10 cellular contexts compared by ENCODE assay signal in genomic region chr11:64204080-64204440, GRCh38. TPM values are rescaled to one million over a fixed set of nuclear protein-coding genes. Genes with fewer than 3 reads are reported as not detected.
DNase-seq lines count a peak whose midpoint lies in the region; ATAC-seq and TF ChIP-seq lines count a peak whose summit lies in the region.
"Had no signal": no experiment of that assay in that cellular context is flagged by ENCODE, and none has a peak within 500 bp of the region (broad histone marks: within the 10 kb centered on the region; RNA-seq: fewer than 3 reads in every experiment).

No MANE protein-coding gene starts in this region.

- in situ Hi-C loops in Panc1 (cut with HindIII; ENCODE audit: low pct_unique_long_range_greater_than_20kb, low sequenced_read_pairs): no loop called here
- in situ Hi-C loops in G401 (cut with HindIII; ENCODE audit: low sequenced_read_pairs): loop anchor here (10.0 kb wide), 1 partner anchor 71 kb away; no protein-coding TSS in a partner anchor

- H3K4me3 ChIP-seq in Panc1 (ENCODE audit: low read depth in 2 of 2, low read length in 2 of 2): no peak overlapping the region
- H3K4me3 ChIP-seq in endodermal cell (ENCODE audit: low read length): no peak overlapping the region
- no peak overlapping the region for H3K4me3 ChIP-seq in right cardiac atrium (ENCODE audit: low read length)
- H3K4me3 ChIP-seq: colonic mucosa, GM23248 had no signal

- no peaks in the 10 kb centered on the region; the same call in 1 of the 2 replicates for H3K4me1 ChIP-seq in Panc1 (ENCODE audit: control insufficient read depth, insufficient read depth, low read length)
- peaks cover 3% of the 10 kb centered on the region for H3K4me1 ChIP-seq in endodermal cell (ENCODE audit: control insufficient read depth, insufficient read depth, low read length)
- no peaks in the 10 kb centered on the region for H3K4me1 ChIP-seq in right cardiac atrium (ENCODE audit: control insufficient read depth, insufficient read depth, low read length)

- 95% methylated on average over 16 of the region's 16 CpGs; no CpG with 5 or more reads in 1 of the 2 experiments for WGBS in endodermal cell (ENCODE audit: insufficient coverage in 1 of 2, insufficient read length in 1 of 2), 2 experiments
- 85% methylated on average over 16 of the region's 16 CpGs for WGBS in right cardiac atrium

- no peak for TF ChIP-seq CTCF in Panc1 (IDR thresholded peaks at IDR 0.05)
- TF ChIP-seq CTCF in endodermal cell (conservative IDR thresholded peaks at IDR 0.05): no peak

- no peak overlapping the region for H3K4me3 Mint-ChIP-seq in activated T-cell treated with anti-CD3 and anti-CD28 coated beads, Interleukin-2, amount 50 U/mL, for 72 hours
- H3K4me3 Mint-ChIP-seq in endodermal cell: no peak overlapping the region
- peak overlapping the region in 1 of 2 donors; percentile 23 for H3K4me3 Mint-ChIP-seq in stimulated activated naive B cell treated with anti-CD40 and anti-IgM and Interleukin-4, amounts not matched to agents 10 μg/mL and 1 μg/mL and 100 μg/mL, for 72 hours

- no peak for ATAC-seq in activated T-cell treated with anti-CD3 and anti-CD28 coated beads, Interleukin-2, amount 50 U/mL, for 72 hours (replicated peaks in 1 of 2)
- no peak for ATAC-seq in Panc1
- ATAC-seq in stimulated activated naive B cell treated with anti-CD40 and anti-IgM and Interleukin-4, amounts not matched to agents 10 μg/mL and 1 μg/mL and 100 μg/mL, for 72 hours (replicated peaks): no peak
- ATAC-seq in right cardiac atrium: no peak

- CTCF ChIA-PET in Panc1 (lab: Charles Lee): interaction anchor here (0.5 to 1.6 kb wide), 3 partner anchors 23 to 770 kb away, joined by 4 to 5 read pairs (median 5); no protein-coding TSS in a partner anchor

- no peaks in the 10 kb centered on the region for H3K27me3 Mint-ChIP-seq in activated T-cell treated with anti-CD3 and anti-CD28 coated beads, Interleukin-2, amount 50 U/mL, for 72 hours (ENCODE audit: low read depth)
- H3K27me3 Mint-ChIP-seq in endodermal cell (ENCODE audit: insufficient read depth): no peaks in the 10 kb centered on the region
- H3K27me3 Mint-ChIP-seq in stimulated activated naive B cell treated with anti-CD40 and anti-IgM and Interleukin-4, amounts not matched to agents 10 μg/mL and 1 μg/mL and 100 μg/mL, for 72 hours: no peaks in the 10 kb centered on the region

- no peaks in the 10 kb centered on the region for H3K9me3 ChIP-seq in Panc1 (ENCODE audit: control insufficient read depth, insufficient read depth, low read depth, low read length)
- H3K9me3 ChIP-seq in endodermal cell (ENCODE audit: control insufficient read depth, low read length): no peaks in the 10 kb centered on the region
- no peaks in the 10 kb centered on the region for H3K9me3 ChIP-seq in right cardiac atrium (ENCODE audit: control insufficient read depth, low read length)
- H3K9me3 ChIP-seq: colonic mucosa had no signal

- TSS peak; percentile 93 for BruUV-seq in Panc1 (replicated peaks; lab: Mats Ljungman, UMichigan)

- intact Hi-C loops in Panc1 (cut with micrococcal nuclease; ENCODE audit: unreplicated experiment): no loop called here
- intact Hi-C loops in right cardiac atrium (cut with DNase I): loop anchor here in 1 of 4 donors (2.0 kb wide), 1 partner anchor 97 kb away; the partner anchor contains the start of gene CATSPERZ

- H3K27ac ChIP-seq in Panc1 (ENCODE audit: low read length) (no peak overlapping the region), endodermal cell (ENCODE audit: low read depth, low read length) (no peak overlapping the region), right cardiac atrium (ENCODE audit: low read length) (no peak overlapping the region)
- H3K27ac ChIP-seq: GM23248 had no signal

- H3K9ac ChIP-seq in endodermal cell (ENCODE audit: extremely low read depth, low read length, poor library complexity, severe bottlenecking): no peak overlapping the region
- H3K9ac ChIP-seq: GM23248 had no signal

- no peaks in the 10 kb centered on the region for H3K9me3 Mint-ChIP-seq in activated T-cell treated with anti-CD3 and anti-CD28 coated beads, Interleukin-2, amount 50 U/mL, for 72 hours
- no peaks in the 10 kb centered on the region for H3K9me3 Mint-ChIP-seq in endodermal cell
- no peaks in the 10 kb centered on the region for H3K9me3 Mint-ChIP-seq in stimulated activated naive B cell treated with anti-CD40 and anti-IgM and Interleukin-4, amounts not matched to agents 10 μg/mL and 1 μg/mL and 100 μg/mL, for 72 hours

- POLR2A ChIA-PET in Panc1 (lab: Charles Lee): interaction anchor here (0.7 kb wide), 2 partner anchors 45 to 49 kb away, joined by 4 to 5 read pairs; no protein-coding TSS in a partner anchor

- peaks cover 15 to 35% of the 10 kb centered on the region in 2 donors for H3K36me3 Mint-ChIP-seq in activated T-cell treated with anti-CD3 and anti-CD28 coated beads, Interleukin-2, amount 50 U/mL, for 72 hours (ENCODE audit: insufficient read depth in 2 of 2)
- peaks cover 58% of the 10 kb centered on the region for H3K36me3 Mint-ChIP-seq in endodermal cell (ENCODE audit: low read depth)
- H3K36me3 Mint-ChIP-seq in stimulated activated naive B cell treated with anti-CD40 and anti-IgM and Interleukin-4, amounts not matched to agents 10 μg/mL and 1 μg/mL and 100 μg/mL, for 72 hours: peaks cover 60 to 77% of the 10 kb centered on the region in 2 donors

- peaks cover 46% of the 10 kb centered on the region for H3K4me1 Mint-ChIP-seq in activated T-cell treated with anti-CD3 and anti-CD28 coated beads, Interleukin-2, amount 50 U/mL, for 72 hours (ENCODE audit: low read depth)
- no peaks in the 10 kb centered on the region for H3K4me1 Mint-ChIP-seq in endodermal cell
- peaks cover 38 to 59% of the 10 kb centered on the region in 2 donors for H3K4me1 Mint-ChIP-seq in stimulated activated naive B cell treated with anti-CD40 and anti-IgM and Interleukin-4, amounts not matched to agents 10 μg/mL and 1 μg/mL and 100 μg/mL, for 72 hours

- H3K36me3 ChIP-seq in Panc1 (ENCODE audit: control insufficient read depth, insufficient read depth, low read length) (peaks cover 35% of the 10 kb centered on the region), endodermal cell (ENCODE audit: control insufficient read depth, insufficient read depth, low read length) (peaks cover 73% of the 10 kb centered on the region)

- no peak for DNase-seq in activated T-cell treated with anti-CD3 and anti-CD28 coated beads, Interleukin-2, amount 50 U/mL, for 72 hours
- DNase-seq in activated T-cell treated with anti-CD3 and anti-CD28 coated beads, Interleukin-2, amount 50 U/mL, for 1 hour: no peak
- DNase-seq in Panc1 (ENCODE audit: low read depth, low spot score) (no peak), endodermal cell (no peak), G401 (ENCODE audit: low spot score) (no peak), right cardiac atrium (no peak), NCI-H2227 (lab: John Stamatoyannopoulos, UW; ENCODE audit: unreplicated experiment) (no peak)
- no peak for DNase-seq in stimulated activated naive B cell treated with anti-CD40 and anti-IgM and Interleukin-4, amounts not matched to agents 10 μg/mL and 1 μg/mL and 100 μg/mL, for 72 hours

- H3K27me3 ChIP-seq in Panc1 (ENCODE audit: control insufficient read depth, insufficient read depth, low read length) (no peaks in the 10 kb centered on the region), endodermal cell (ENCODE audit: control insufficient read depth, insufficient read depth, low read length, poor library complexity, severe bottlenecking) (no peaks in the 10 kb centered on the region), right cardiac atrium (ENCODE audit: control insufficient read depth, insufficient read depth) (no peaks in the 10 kb centered on the region)
- H3K27me3 ChIP-seq: colonic mucosa had no signal

- peak overlapping the region; percentile 93 for H3K27ac Mint-ChIP-seq in activated T-cell treated with anti-CD3 and anti-CD28 coated beads, Interleukin-2, amount 50 U/mL, for 72 hours
- H3K27ac Mint-ChIP-seq in endodermal cell: peak overlapping the region; percentile 74
- H3K27ac Mint-ChIP-seq in stimulated activated naive B cell treated with anti-CD40 and anti-IgM and Interleukin-4, amounts not matched to agents 10 μg/mL and 1 μg/mL and 100 μg/mL, for 72 hours: peak overlapping the region; percentile 98

RNA-seq across cellular contexts. Expression of gene FERMT3, which starts 2.5 kb away (rescaled TPM):
- 100 to 1,000 TPM; 158 to 164 TPM for total RNA-seq in activated T-cell treated with anti-CD3 and anti-CD28 coated beads, Interleukin-2, amount 50 U/mL, for 72 hours
- total RNA-seq in Panc1 (2021; ENCODE audit: unreplicated experiment) (2.9 TPM), endodermal cell (1 to 10 TPM; 4.2 to 5.3 TPM), right cardiac atrium (10 to 100 TPM in 3 of 4 donors, 1 to 10 TPM in 1; 5.9 to 17.5 (median 12.3) TPM)
- polyA plus RNA-seq in Panc1 (2012; ENCODE audit: insufficient read length): 2.1 TPM
- 2.0 TPM for polyA plus RNA-seq in endodermal cell (2013, experiment 1 of 2)
- polyA plus RNA-seq in endodermal cell (2013, experiment 2 of 2): 1.3 TPM
- 5.9 TPM in 1 of 2 replicates, not detected in the other for total RNA-seq in G401 (2014; rRNA removed; shearing (Covaris generic))
- polyA plus RNA-seq in right cardiac atrium: 5.2 TPM

RNA-seq across cellular contexts. Expression of gene STIP1, which starts 18.1 kb away (rescaled TPM):
- 100 to 1,000 TPM; 246 to 256 TPM for total RNA-seq in activated T-cell treated with anti-CD3 and anti-CD28 coated beads, Interleukin-2, amount 50 U/mL, for 72 hours
- total RNA-seq in Panc1 (2021; ENCODE audit: unreplicated experiment) (344 TPM), endodermal cell (100 to 1,000 TPM; 230 to 257 TPM), right cardiac atrium (100 to 1,000 TPM in 2 of 4 donors, 10 to 100 TPM in 2; 93.0 to 170 (median 122) TPM)
- polyA plus RNA-seq in Panc1 (2012; ENCODE audit: insufficient read length): 434 TPM
- polyA plus RNA-seq in endodermal cell (2013, experiment 1 of 2): 193 TPM
- polyA plus RNA-seq in endodermal cell (2013, experiment 2 of 2): 200 TPM
- 241 and 363 TPM in 2 replicates for total RNA-seq in G401 (2014; rRNA removed; shearing (Covaris generic))
- 99.7 TPM for polyA plus RNA-seq in right cardiac atrium

RNA-seq across cellular contexts. Expression of gene TRPT1, which starts 21.9 kb away (rescaled TPM):
- total RNA-seq in activated T-cell treated with anti-CD3 and anti-CD28 coated beads, Interleukin-2, amount 50 U/mL, for 72 hours: 10 to 100 TPM; 19.7 to 25.5 TPM
- 66.1 TPM for total RNA-seq in Panc1 (2021; ENCODE audit: unreplicated experiment)
- 91.3 TPM for polyA plus RNA-seq in Panc1 (2012; ENCODE audit: insufficient read length)
- 10 to 100 TPM; 45.6 to 60.4 TPM for total RNA-seq in endodermal cell
- 62.9 TPM for polyA plus RNA-seq in endodermal cell (2013, experiment 1 of 2)
- 57.2 TPM for polyA plus RNA-seq in endodermal cell (2013, experiment 2 of 2)
- total RNA-seq in G401 (2014; rRNA removed; shearing (Covaris generic)): 28.9 and 46.2 TPM in 2 replicates
- total RNA-seq in right cardiac atrium: 10 to 100 TPM; 55.3 to 78.1 (median 67.4) TPM
- polyA plus RNA-seq in right cardiac atrium: 95.4 TPM

RNA-seq across cellular contexts. Expression of gene NUDT22, which starts 22.0 kb away (rescaled TPM):
- total RNA-seq in activated T-cell treated with anti-CD3 and anti-CD28 coated beads, Interleukin-2, amount 50 U/mL, for 72 hours: 10 to 100 TPM; 78.6 to 92.9 TPM
- total RNA-seq in Panc1 (2021; ENCODE audit: unreplicated experiment) (98.8 TPM), endodermal cell (10 to 100 TPM; 54.4 to 55.9 TPM), right cardiac atrium (10 to 100 TPM; 71.7 to 82.1 (median 78.1) TPM)
- 97.3 TPM for polyA plus RNA-seq in Panc1 (2012; ENCODE audit: insufficient read length)
- polyA plus RNA-seq in endodermal cell (2013, experiment 1 of 2): 25.3 TPM
- 25.5 TPM for polyA plus RNA-seq in endodermal cell (2013, experiment 2 of 2)
- total RNA-seq in G401 (2014; rRNA removed; shearing (Covaris generic)): 33.3 and 34.2 TPM in 2 replicates
- polyA plus RNA-seq in right cardiac atrium: 65.7 TPM

RNA-seq across cellular contexts. Expression of gene DNAJC4, which starts 26.3 kb away (rescaled TPM):
- 10 to 100 TPM; 42.2 to 54.1 TPM for total RNA-seq in activated T-cell treated with anti-CD3 and anti-CD28 coated beads, Interleukin-2, amount 50 U/mL, for 72 hours
- 41.0 TPM for total RNA-seq in Panc1 (2021; ENCODE audit: unreplicated experiment)
- polyA plus RNA-seq in Panc1 (2012; ENCODE audit: insufficient read length): 82.2 TPM
- 10 to 100 TPM; 20.3 to 22.9 TPM for total RNA-seq in endodermal cell
- 47.3 TPM for polyA plus RNA-seq in endodermal cell (2013, experiment 1 of 2)
- polyA plus RNA-seq in endodermal cell (2013, experiment 2 of 2): 47.4 TPM
- 10.3 and 24.1 TPM in 2 replicates for total RNA-seq in G401 (2014; rRNA removed; shearing (Covaris generic))
- total RNA-seq in right cardiac atrium: 10 to 100 TPM; 46.3 to 61.0 (median 49.5) TPM
- 95.7 TPM for polyA plus RNA-seq in right cardiac atrium

Comparison
In these comparisons a context has a peak if more than half of its experiments do, and no peak if none do; other contexts are left out.
1. RNA of gene FERMT3, which starts 2.5 kb away (total RNA-seq): 158 to 164 TPM in activated T-cell treated with anti-CD3 and anti-CD28 coated beads, Interleukin-2, amount 50 U/mL, for 72 hours; 5.9 to 17.5 TPM in right cardiac atrium, 5.9 TPM in G401, 4.2 to 5.3 TPM in endodermal cell and 2.9 TPM in Panc1 (single experiment); every median in the first group is over 4 times any median in the second.
2. Peak in every context shown above with its lines, with median percentiles within 50 percentile points of each other: H3K27ac Mint-ChIP-seq.